ENCODE assay signal across 23 cellular contexts in the genomic region with DNA sequence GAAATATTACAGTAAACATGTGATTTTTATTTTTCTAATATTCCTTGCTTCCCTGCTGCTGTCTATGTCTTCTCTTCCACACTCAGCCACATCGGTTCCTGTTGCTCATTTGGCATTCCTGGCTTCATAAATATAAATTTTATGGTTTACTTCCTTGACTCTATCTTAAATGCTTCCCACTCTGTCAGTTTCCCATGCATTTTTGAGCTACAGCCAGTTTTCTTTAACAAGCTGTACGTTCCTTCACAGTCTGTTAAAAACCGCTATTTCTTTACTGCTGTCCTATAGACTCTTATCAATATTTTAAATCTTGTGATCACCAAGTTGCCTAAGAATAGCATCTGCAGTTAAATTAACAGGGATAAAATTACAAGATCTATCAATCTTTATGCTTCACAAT.
"Had no signal": no experiment of that assay in that cellular context is flagged by ENCODE, and none has a peak within 500 bp of the region (broad histone marks: within the 10 kb centered on the region; RNA-seq: fewer than 3 reads in every experiment).

No MANE protein-coding gene starts in this region.

- H3K9me3 ChIP-seq: left lung, ovary, psoas muscle, right atrium auricular region, upper lobe of left lung had no signal

- FAIRE-seq: bronchial epithelial cell had no signal

- H3K9me3 Mint-ChIP-seq: activated naive CD8-positive, alpha-beta T cell treated with anti-CD3 and anti-CD28 coated beads for 36 hours; activated T-cell treated with anti-CD3 and anti-CD28 coated beads, Interleukin-2, amount 50 U/mL, for 4 hours; naive thymus-derived CD8-positive, alpha-beta T cell had no signal

- H3K27ac ChIP-seq: coronary artery, epithelial cell of prostate, left lung, ovary, psoas muscle, right atrium auricular region, upper lobe of left lung had no signal

- ATAC-seq: activated T-cell treated with anti-CD3 and anti-CD28 coated beads, Interleukin-2, amount 50 U/mL, for 4 hours; left lung; naive thymus-derived CD8-positive, alpha-beta T cell; psoas muscle; stimulated activated naive CD8-positive, alpha-beta T cell treated with anti-CD3 and anti-CD28 coated beads, Interleukin-15, Interleukin-2, amounts not matched to agents 100 U/mL and 50 U/mL, for 24 hours had no signal

- H3K4me3 ChIP-seq: coronary artery, left lung, lung, ovary, psoas muscle, right atrium auricular region, upper lobe of left lung had no signal

- H3K4me1 ChIP-seq: left lung, psoas muscle, right atrium auricular region, upper lobe of left lung had no signal

- H3K27ac Mint-ChIP-seq: activated naive CD8-positive, alpha-beta T cell treated with anti-CD3 and anti-CD28 coated beads for 36 hours; immature natural killer cell; naive thymus-derived CD8-positive, alpha-beta T cell had no signal

- DNase-seq: activated CD4-positive, alpha-beta T cell treated with anti-CD3 and anti-CD28 coated beads for 1 hour; activated CD4-positive, alpha-beta T cell treated with anti-CD3 and anti-CD28 coated beads, Interleukin-2, amount 50 U/mL, for 4 hours; activated CD8-positive, alpha-beta memory T cell treated with anti-CD3 and anti-CD28 coated beads for 24 hours; activated CD8-positive, alpha-beta memory T cell treated with anti-CD3 and anti-CD28 coated beads, Interleukin-2, amount 50 U/mL, for 4 hours; activated naive CD4-positive, alpha-beta T cell treated with Interleukin-2 at 50 U/mL for 16 hours; activated naive CD8-positive, alpha-beta T cell treated with anti-CD3 and anti-CD28 coated beads for 36 hours; activated T-cell treated with anti-CD3 and anti-CD28 coated beads, Interleukin-2, amount 50 U/mL, for 4 hours; foreskin melanocyte; immature natural killer cell; naive thymus-derived CD8-positive, alpha-beta T cell; ovary; psoas muscle; stimulated activated CD4-positive, alpha-beta T cell treated with anti-CD3 and anti-CD28 coated beads, Interleukin-12 subunit alpha, Interleukin-12 subunit beta, amount 100 ng/mL, for 4 hours; stimulated activated CD4-positive, alpha-beta T cell treated with anti-CD3 and anti-CD28 coated beads, Interleukin-4, amount 100 ng/mL, for 4 hours; stimulated activated naive CD8-positive, alpha-beta T cell treated with anti-CD3 and anti-CD28 coated beads, Interleukin-15, Interleukin-2, amounts not matched to agents 100 U/mL and 50 U/mL, for 24 hours; T-helper 9 cell; upper lobe of left lung had no signal

- H3K27me3 Mint-ChIP-seq: activated naive CD8-positive, alpha-beta T cell treated with anti-CD3 and anti-CD28 coated beads for 36 hours had no signal

- H3K36me3 Mint-ChIP-seq: activated naive CD8-positive, alpha-beta T cell treated with anti-CD3 and anti-CD28 coated beads for 36 hours; immature natural killer cell; naive thymus-derived CD8-positive, alpha-beta T cell had no signal

- H3K27me3 ChIP-seq: left lung, ovary, right atrium auricular region, upper lobe of left lung had no signal

- H3K36me3 ChIP-seq: left lung, ovary, right atrium auricular region, upper lobe of left lung had no signal

- H3K4me1 Mint-ChIP-seq: activated naive CD8-positive, alpha-beta T cell treated with anti-CD3 and anti-CD28 coated beads for 36 hours; immature natural killer cell; naive thymus-derived CD8-positive, alpha-beta T cell had no signal

- H3K4me3 Mint-ChIP-seq: activated naive CD8-positive, alpha-beta T cell treated with anti-CD3 and anti-CD28 coated beads for 36 hours; activated T-cell treated with anti-CD3 and anti-CD28 coated beads, Interleukin-2, amount 50 U/mL, for 4 hours; immature natural killer cell; naive thymus-derived CD8-positive, alpha-beta T cell had no signal
